Comparison of ENCODE assay signal across 19 cellular contexts in the genomic region with DNA sequence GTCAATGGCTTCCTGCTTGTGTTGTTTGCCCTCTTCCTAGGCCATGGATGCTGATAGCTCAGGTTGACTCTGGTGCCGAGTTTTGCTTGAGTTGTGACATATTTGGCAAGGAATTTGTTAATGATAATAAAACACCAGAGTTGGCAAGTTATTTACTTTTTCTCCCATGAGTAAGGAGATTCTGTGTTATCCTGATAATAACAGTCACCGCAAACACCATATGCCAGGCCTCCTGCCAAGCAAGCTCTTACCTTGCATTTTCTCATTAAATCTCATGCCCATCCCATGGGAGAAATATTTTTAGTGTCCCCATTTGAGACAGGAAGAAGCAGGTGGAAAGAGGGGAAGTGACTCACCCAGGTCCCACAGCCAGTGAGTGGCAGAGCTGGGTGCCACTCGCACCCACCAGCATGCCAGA.
DNase-seq lines count a peak whose midpoint lies in the region; TF ChIP-seq lines count a peak whose summit lies in the region.
"Had no signal": no experiment of that assay in that cellular context is flagged by ENCODE, and none has a peak within 500 bp of the region (broad histone marks: within the 10 kb centered on the region; RNA-seq: fewer than 3 reads in every experiment).

No MANE protein-coding gene starts in this region.

- peak overlapping the region; percentile 23 to 53 for H3K27ac ChIP-seq in ascending aorta
- H3K27ac ChIP-seq in muscle layer of duodenum (ENCODE audit: low read length): peak overlapping the region; percentile 39
- H3K27ac ChIP-seq: gastrocnemius medialis, psoas muscle had no signal

- H3K9me3 ChIP-seq in ascending aorta (no peaks in the 10 kb centered on the region), muscle layer of duodenum (ENCODE audit: control insufficient read depth in 1 of 2, low read length in 2 of 2) (no peaks in the 10 kb centered on the region)
- H3K9me3 ChIP-seq: gastrocnemius medialis, psoas muscle had no signal

- peak; percentile 47 for DNase-seq in D341Med (ENCODE audit: low spot score)
- DNase-seq in M059J (ENCODE audit: low read depth): peak; percentile 87
- no peak for DNase-seq in ascending aorta (ENCODE audit: low spot score in 2 of 2)
- DNase-seq in globus pallidus (ENCODE audit: low spot score): no peak
- DNase-seq in SHP77 (lab: John Stamatoyannopoulos, UW): no peak
- no peak for DNase-seq in stimulated activated CD4-positive, alpha-beta T cell treated with anti-CD3 and anti-CD28 coated beads, Interleukin-4, amount 100 ng/mL, for 4 hours
- DNase-seq in activated CD4-positive, CD25-positive, alpha-beta regulatory T cell (lab: John Stamatoyannopoulos, UW): no peak
- DNase-seq: activated CD4-positive, alpha-beta T cell treated with anti-CD3 and anti-CD28 coated beads for 1 hour; activated CD8-positive, alpha-beta memory T cell treated with anti-CD3 and anti-CD28 coated beads, Interleukin-2, amount 50 U/mL, for 48 hours; activated naive CD4-positive, alpha-beta T cell treated with anti-CD3 and anti-CD28 coated beads, Interleukin-2, amount 10 ng/mL, durations not matched to agents 7 days and 5 days; central memory CD4-positive, alpha-beta T cell; endodermal cell; gastrocnemius medialis; NCI-H1048; NCI-H526; psoas muscle; stimulated activated CD4-positive, alpha-beta T cell treated with anti-CD3 and anti-CD28 coated beads, Interleukin-15, amount 100 ng/mL, for 24 hours; T-helper 1 cell had no signal

- H3K4me3 ChIP-seq in ascending aorta (no peak overlapping the region), muscle layer of duodenum (ENCODE audit: low read depth in 1 of 2, low read length in 2 of 2) (no peak overlapping the region)
- H3K4me3 ChIP-seq: gastrocnemius medialis, psoas muscle had no signal

- no peak for TF ChIP-seq CTCF in ascending aorta (IDR thresholded peaks at IDR 0.05)

- H3K4me1 ChIP-seq in ascending aorta (peaks cover 0 to 4% of the 10 kb centered on the region in 2 donors), muscle layer of duodenum (ENCODE audit: control insufficient read depth in 1 of 2, insufficient read depth in 2 of 2, low read length in 2 of 2) (peaks cover 3 to 22% of the 10 kb centered on the region in 2 donors)
- H3K4me1 ChIP-seq: psoas muscle had no signal

- intact Hi-C loops in ascending aorta (cut with DNase I): no loop called here

- H3K36me3 ChIP-seq in ascending aorta (peaks cover 6 to 10% of the 10 kb centered on the region in 2 donors), muscle layer of duodenum (ENCODE audit: control insufficient read depth in 1 of 2, insufficient read depth in 2 of 2, low read length in 2 of 2) (peaks cover 0 to 9% of the 10 kb centered on the region in 2 donors)
- H3K36me3 ChIP-seq: gastrocnemius medialis had no signal

- H3K27me3 ChIP-seq in ascending aorta (no peaks in the 10 kb centered on the region), muscle layer of duodenum (ENCODE audit: low read depth, low read length) (no peaks in the 10 kb centered on the region)
- H3K27me3 ChIP-seq: gastrocnemius medialis had no signal

Comparison
In these comparisons a context has a peak if more than half of its experiments do, and no peak if none do; other contexts are left out.
1. DNase-seq: peak in D341Med (single experiment) and M059J (single experiment); none in ascending aorta (0 of 2), globus pallidus (single experiment), SHP77 (0 of 2), stimulated activated CD4-positive, alpha-beta T cell treated with anti-CD3 and anti-CD28 coated beads, Interleukin-4, amount 100 ng/mL, for 4 hours (0 of 2) and activated CD4-positive, CD25-positive, alpha-beta regulatory T cell (0 of 4).